8 cellular contexts compared by ENCODE assay signal in the genomic region with DNA sequence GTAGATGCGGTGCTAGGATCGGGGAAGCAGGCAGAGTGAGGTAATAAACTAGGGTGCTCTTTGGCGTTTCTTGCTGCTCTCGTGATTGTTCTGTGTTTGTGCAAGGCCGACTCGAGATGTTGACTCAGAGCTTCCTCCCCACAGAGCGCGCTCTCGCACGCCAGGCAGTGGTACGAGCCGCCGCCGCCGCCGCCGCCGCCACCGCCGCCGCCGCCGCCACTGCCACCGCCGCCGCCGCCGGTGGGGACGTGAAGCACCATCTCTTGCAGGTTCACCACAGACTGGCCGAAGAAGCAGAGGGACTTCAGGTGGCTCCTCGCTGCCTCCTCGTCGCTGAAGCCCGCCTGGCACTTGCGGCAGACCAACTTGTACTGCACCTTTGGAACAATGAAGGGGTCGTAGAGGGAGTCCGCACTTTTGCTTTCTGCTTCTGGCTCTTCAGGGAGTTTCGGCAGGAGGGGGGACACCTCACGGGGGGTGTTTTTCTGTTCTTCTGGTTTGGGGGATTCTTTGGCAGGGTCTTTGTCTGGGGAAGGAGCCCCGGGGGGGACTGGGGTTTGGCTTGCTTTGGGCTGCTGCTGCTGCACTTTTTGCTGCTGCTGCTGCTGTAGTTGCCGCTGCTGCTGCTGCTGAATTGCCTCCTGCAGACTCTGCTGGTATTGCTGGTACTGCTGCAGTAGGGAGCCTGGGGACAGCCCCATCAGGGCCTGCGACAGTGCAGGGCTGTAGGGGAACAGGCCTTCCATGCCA.
DNase-seq lines count a peak whose midpoint lies in the region; ATAC-seq and TF ChIP-seq lines count a peak whose summit lies in the region.

No MANE protein-coding gene starts in this region.

- peak overlapping the region; percentile 15; the same call in 1 of the 2 replicates for H3K4me3 ChIP-seq in Karpas-422 (ENCODE audit: low read length)

- POLR2A ChIA-PET in activated CD4-positive, alpha-beta memory T cell treated with anti-CD3 and anti-CD28 coated beads, Interleukin-2, amount 10 ng/mL, durations not matched to agents 7 days and 5 days (lab: Charles Lee), result interaction anchor here (0.8 kb wide), 1 partner anchor 123 kb away, joined by 4 read pairs; no protein-coding TSS in a partner anchor

- H3K9me2 ChIP-seq in Karpas-422 (replicated peaks; ENCODE audit: insufficient read depth, low read length), result no peaks in the 10 kb centered on the region

- H3K79me2 ChIP-seq in Karpas-422 (ENCODE audit: low read length), result no peaks in the 10 kb centered on the region

- H3K4me1 ChIP-seq in Karpas-422 (ENCODE audit: low read length), result no peaks in the 10 kb centered on the region

- peak; percentile 91 for ATAC-seq in GM21723 (IDR thresholded peaks at IDR 0.05; ENCODE audit: unreplicated experiment)
- ATAC-seq in effector memory CD8-positive, alpha-beta T cell (replicated peaks), result peak; percentile 90

- CTCF ChIA-PET in activated CD4-positive, alpha-beta memory T cell treated with anti-CD3 and anti-CD28 coated beads, Interleukin-2, amount 10 ng/mL, durations not matched to agents 7 days and 5 days (lab: Charles Lee), result interaction anchor here (0.5 to 0.7 kb wide), 2 partner anchors 20 to 45 kb away, joined by 4 read pairs; no protein-coding TSS in a partner anchor

- no peak overlapping the region for H3K27ac ChIP-seq in Karpas-422 (ENCODE audit: low read length)

- TF ChIP-seq CTCF in mesothelial cell of epicardium (IDR thresholded peaks at IDR 0.05; ENCODE audit: unreplicated experiment), result no peak

- peak overlapping the region; percentile 32 for H3K4me2 ChIP-seq in Karpas-422 (ENCODE audit: low read depth, low read length, poor library complexity, severe bottlenecking)

- peak overlapping the region; percentile 67 for H3K4me3 Mint-ChIP-seq in activated CD4-positive, alpha-beta memory T cell treated with anti-CD3 and anti-CD28 coated beads, Interleukin-2, amount 10 ng/mL, durations not matched to agents 7 days and 5 days
- H3K4me3 Mint-ChIP-seq in effector memory CD8-positive, alpha-beta T cell, result peak overlapping the region; percentile 82 to 85
- peak overlapping the region; percentile 66 for H3K4me3 Mint-ChIP-seq in mesothelial cell of epicardium

- DNase-seq in DMS114 treated with DMSO at 0.1 percent for 48 hours (lab: John Stamatoyannopoulos, UW; ENCODE audit: unreplicated experiment) (peak; percentile 41), Karpas-422 (no peak), mesothelial cell of epicardium (ENCODE audit: low spot score in 2 of 2, unreplicated experiment in 2 of 2) (no peak), NCI-H2029 (lab: John Stamatoyannopoulos, UW) (no peak)
- peak; percentile 79 for DNase-seq in activated CD4-positive, alpha-beta memory T cell treated with anti-CD3 and anti-CD28 coated beads, Interleukin-2, amount 10 ng/mL, durations not matched to agents 7 days and 5 days
- DNase-seq in effector memory CD8-positive, alpha-beta T cell, result peak; percentile 4 to 25 (median 16)
- peak; percentile 44 for DNase-seq in stimulated activated CD8-positive, alpha-beta memory T cell treated with anti-CD3 and anti-CD28 coated beads, Interleukin-15, amount 100 ng/mL, for 24 hours (ENCODE audit: low read depth)

- no peaks in the 10 kb centered on the region for H4K20me1 ChIP-seq in Karpas-422 (ENCODE audit: insufficient read depth, low read depth, low read length)

- H2AFZ ChIP-seq in Karpas-422 (ENCODE audit: low read length), result no peak overlapping the region

- H3K9ac ChIP-seq in Karpas-422 (ENCODE audit: low read length), result no peak overlapping the region

- H3K36me3 Mint-ChIP-seq in activated CD4-positive, alpha-beta memory T cell treated with anti-CD3 and anti-CD28 coated beads, Interleukin-2, amount 10 ng/mL, durations not matched to agents 7 days and 5 days (ENCODE audit: low read depth), result no peaks in the 10 kb centered on the region
- peaks cover 7% of the 10 kb centered on the region for H3K36me3 Mint-ChIP-seq in effector memory CD8-positive, alpha-beta T cell (ENCODE audit: insufficient read depth)
- peaks cover 42% of the 10 kb centered on the region for H3K36me3 Mint-ChIP-seq in mesothelial cell of epicardium

- no peaks in the 10 kb centered on the region for H3K9me3 Mint-ChIP-seq in activated CD4-positive, alpha-beta memory T cell treated with anti-CD3 and anti-CD28 coated beads, Interleukin-2, amount 10 ng/mL, durations not matched to agents 7 days and 5 days
- peaks cover 0 to 2% of the 10 kb centered on the region in 2 donors for H3K9me3 Mint-ChIP-seq in effector memory CD8-positive, alpha-beta T cell
- no peaks in the 10 kb centered on the region for H3K9me3 Mint-ChIP-seq in mesothelial cell of epicardium

- H3K4me1 Mint-ChIP-seq in activated CD4-positive, alpha-beta memory T cell treated with anti-CD3 and anti-CD28 coated beads, Interleukin-2, amount 10 ng/mL, durations not matched to agents 7 days and 5 days, result peaks cover 16% of the 10 kb centered on the region
- peaks cover 6 to 8% of the 10 kb centered on the region in 2 donors for H3K4me1 Mint-ChIP-seq in effector memory CD8-positive, alpha-beta T cell (ENCODE audit: low read depth in 2 of 2)
- H3K4me1 Mint-ChIP-seq in mesothelial cell of epicardium, result peaks cover 18% of the 10 kb centered on the region

- peak overlapping the region; percentile 47 for H3K27ac Mint-ChIP-seq in activated CD4-positive, alpha-beta memory T cell treated with anti-CD3 and anti-CD28 coated beads, Interleukin-2, amount 10 ng/mL, durations not matched to agents 7 days and 5 days
- H3K27ac Mint-ChIP-seq in effector memory CD8-positive, alpha-beta T cell, result peak overlapping the region; percentile 33 to 86
- peak overlapping the region; percentile 66 for H3K27ac Mint-ChIP-seq in mesothelial cell of epicardium

- H3K36me3 ChIP-seq in Karpas-422 (ENCODE audit: insufficient read depth, low read length), result no peaks in the 10 kb centered on the region

- no peaks in the 10 kb centered on the region for H3K27me3 ChIP-seq in Karpas-422 (ENCODE audit: low read length)

- no peaks in the 10 kb centered on the region for H3K9me3 ChIP-seq in Karpas-422 (ENCODE audit: low read length)

- peaks cover 31% of the 10 kb centered on the region for H3K27me3 Mint-ChIP-seq in activated CD4-positive, alpha-beta memory T cell treated with anti-CD3 and anti-CD28 coated beads, Interleukin-2, amount 10 ng/mL, durations not matched to agents 7 days and 5 days
- peaks cover 36 to 54% of the 10 kb centered on the region in 2 donors for H3K27me3 Mint-ChIP-seq in effector memory CD8-positive, alpha-beta T cell
- no peaks in the 10 kb centered on the region for H3K27me3 Mint-ChIP-seq in mesothelial cell of epicardium (ENCODE audit: low read depth)

Comparison
In these comparisons a context has a peak if more than half of its experiments do, and no peak if none do; other contexts are left out.
1. DNase-seq: peak in DMS114 treated with DMSO at 0.1 percent for 48 hours (single experiment), activated CD4-positive, alpha-beta memory T cell treated with anti-CD3 and anti-CD28 coated beads, Interleukin-2, amount 10 ng/mL, durations not matched to agents 7 days and 5 days (single experiment), effector memory CD8-positive, alpha-beta T cell (3 of 3) and stimulated activated CD8-positive, alpha-beta memory T cell treated with anti-CD3 and anti-CD28 coated beads, Interleukin-15, amount 100 ng/mL, for 24 hours (single experiment); none in Karpas-422 (single experiment), mesothelial cell of epicardium (0 of 2) and NCI-H2029 (single experiment).
2. Peak in every context shown above with its lines, with median percentiles within 50 percentile points of each other: H3K27ac Mint-ChIP-seq and H3K4me3 Mint-ChIP-seq.